ENCODE assay signal across 19 cellular contexts in genomic region chr1:43273708-43274107, GRCh38. TPM values are rescaled to one million over a fixed set of nuclear protein-coding genes. Genes with fewer than 3 reads are reported as not detected.
DNase-seq lines count a peak whose midpoint lies in the region; ATAC-seq and TF ChIP-seq lines count a peak whose summit lies in the region.
"Had no signal": no experiment of that assay in that cellular context is flagged by ENCODE, and none has a peak within 500 bp of the region (broad histone marks: within the 10 kb centered on the region; RNA-seq: fewer than 3 reads in every experiment).

No MANE protein-coding gene starts in this region.

- peaks cover 0 to 24% (median 0%) of the 10 kb centered on the region in 7 donors for H3K27me3 ChIP-seq in spleen (replicated peaks in 1 of 7)
- H3K27me3 ChIP-seq: right atrium auricular region, testis had no signal

- DNase-seq in activated effector memory CD4-positive, alpha-beta T cell treated with anti-CD3 and anti-CD28 coated beads, Interleukin-2, amount 50 U/mL, for 16 hours = peak; percentile 16
- DNase-seq in activated effector memory CD4-positive, alpha-beta T cell treated with Interleukin-2 at 50 U/mL for 16 hours = no peak
- no peak for DNase-seq in RWPE1 (ENCODE audit: low spot score)
- no peak for DNase-seq in epithelial cell of prostate (ENCODE audit: low read depth, low spot score)
- peak; percentile 9 for DNase-seq in spleen
- DNase-seq in DMS114 treated with DMSO at 0.1 percent for 48 hours (lab: John Stamatoyannopoulos, UW; ENCODE audit: unreplicated experiment) = no peak
- DNase-seq in superior temporal gyrus (ENCODE audit: extremely low spot score) = no peak
- DNase-seq: activated CD4-positive, alpha-beta T cell treated with anti-CD3 and anti-CD28 coated beads, Interleukin-2, amount 50 U/mL, for 4 hours; NCI-H146; NCI-H2171 treated with DMSO at 0.1 percent for 48 hours; NCI-H526 treated with DMSO at 0.1 percent for 48 hours; Right ventricle myocardium superior; testis had no signal

- no peak for ATAC-seq in GM19455 (IDR thresholded peaks at IDR 0.05; ENCODE audit: unreplicated experiment)

- POLR2A ChIA-PET in RWPE1 (lab: Yijun Ruan, JAX; ENCODE audit: low non-redundant PET) = no interaction called here

- no peaks in the 10 kb centered on the region for H3K9me3 ChIP-seq in spleen
- H3K9me3 ChIP-seq: right atrium auricular region, testis had no signal

- no peaks in the 10 kb centered on the region for H3K36me3 ChIP-seq in spleen
- H3K36me3 ChIP-seq: right atrium auricular region had no signal

- CTCF ChIA-PET in RWPE1 (lab: Yijun Ruan, JAX) = no interaction called here

- 92 to 99% (median 96%) methylated on average over 7 of the region's 7 CpGs for WGBS in spleen, 5 donors

- no peak for TF ChIP-seq POLR2A in spleen (IDR thresholded peaks at IDR 0.05)

- TF ChIP-seq CTCF in RWPE1 (conservative IDR thresholded peaks at IDR 0.05; ENCODE audit: low read depth) = no peak
- TF ChIP-seq CTCF in spleen (IDR thresholded peaks at IDR 0.05 in 8 of 11, conservative IDR thresholded peaks at IDR 0.05 in 3 of 11) = no peak

- peaks cover 3 to 24% (median 13%) of the 10 kb centered on the region in 6 donors for H3K4me1 ChIP-seq in spleen

- peak overlapping the region; percentile 57 for H3K27ac ChIP-seq in RWPE1
- peak overlapping the region; percentile 48 for H3K27ac ChIP-seq in epithelial cell of prostate
- peak overlapping the region in 2 of 8 donors; percentile 26 to 34 for H3K27ac ChIP-seq in spleen
- H3K27ac ChIP-seq: right atrium auricular region had no signal

- no peak overlapping the region for H3K4me3 ChIP-seq in spleen
- H3K4me3 ChIP-seq: K562, right atrium auricular region, testis had no signal

- intact Hi-C loops in spleen (cut with DNase I; ENCODE audit: low total_unique reads) = no loop called here

RNA-seq across cellular contexts. Expression of gene TMEM125, which starts 3.9 kb away (rescaled TPM):
- not detected for total RNA-seq in spleen
- polyA plus RNA-seq in spleen = under 1 TPM in 2 of 3 donors, not detected in 1; 0.05 to 0.06 TPM
- total RNA-seq: G401, K562, Right ventricle myocardium superior had no signal
- polyA plus RNA-seq: CD14-positive monocyte had no signal

RNA-seq across cellular contexts. Expression of gene C1orf210, which starts 11.7 kb away (rescaled TPM):
- not detected for total RNA-seq in spleen
- not detected for polyA plus RNA-seq in spleen
- total RNA-seq: G401, K562, omental fat pad, right atrium auricular region, Right ventricle myocardium superior had no signal
- polyA plus RNA-seq: CD14-positive monocyte had no signal

RNA-seq across cellular contexts. Expression of gene TIE1, which starts 27.1 kb away (rescaled TPM):
- total RNA-seq in spleen = 10 to 100 TPM; 45.0 to 81.8 (median 65.4) TPM
- 10 to 100 TPM in 1 of 3 donors, 1 to 10 TPM in 2; 4.9 to 17.4 (median 7.0) TPM for polyA plus RNA-seq in spleen
- total RNA-seq: G401 had no signal
- polyA plus RNA-seq: CD14-positive monocyte had no signal

Comparison
In these comparisons a context has a peak if more than half of its experiments do, and no peak if none do; other contexts are left out.
1. DNase-seq: peak in activated effector memory CD4-positive, alpha-beta T cell treated with anti-CD3 and anti-CD28 coated beads, Interleukin-2, amount 50 U/mL, for 16 hours (single experiment) and spleen (single experiment); none in activated effector memory CD4-positive, alpha-beta T cell treated with Interleukin-2 at 50 U/mL for 16 hours (single experiment), RWPE1 (single experiment), epithelial cell of prostate (single experiment), DMS114 treated with DMSO at 0.1 percent for 48 hours (single experiment) and superior temporal gyrus (single experiment).